ENCODE assay signal across 39 cellular contexts in the genomic region with DNA sequence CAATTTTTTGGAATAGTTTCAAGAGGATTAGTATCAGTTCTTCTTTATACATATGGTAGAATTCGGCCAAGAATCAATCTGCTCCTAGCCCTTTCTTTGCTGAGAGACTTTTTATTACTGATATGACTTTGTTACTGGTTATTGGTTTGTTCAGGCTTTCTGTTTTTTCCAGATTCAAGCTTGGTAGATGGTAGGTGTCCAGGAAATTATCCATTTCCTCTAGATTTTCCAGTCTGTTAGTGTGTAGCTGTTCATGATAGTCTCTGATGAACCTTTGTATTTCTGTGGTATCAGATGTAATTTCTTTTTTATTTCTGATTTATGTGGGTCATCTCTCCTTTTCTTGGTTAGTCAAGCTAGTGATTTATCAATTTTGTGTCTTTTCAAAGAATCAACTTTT.
"Had no signal": no experiment of that assay in that cellular context is flagged by ENCODE, and none has a peak within 500 bp of the region (broad histone marks: within the 10 kb centered on the region; RNA-seq: fewer than 3 reads in every experiment).

No MANE protein-coding gene starts in this region.

- H3K4me1 ChIP-seq: adrenal gland, ascending aorta, body of pancreas, breast epithelium had no signal

- H3K27me3 Mint-ChIP-seq: activated naive CD4-positive, alpha-beta T cell treated with anti-CD3 and anti-CD28 coated beads, Interleukin-2, amount 10 ng/mL, durations not matched to agents 7 days and 5 days; activated naive CD4-positive, alpha-beta T cell treated with anti-CD3 and anti-CD28 coated beads, Interleukin-2, amount 50 U/mL, for 24 hours; activated naive CD8-positive, alpha-beta T cell; activated naive CD8-positive, alpha-beta T cell treated with anti-CD3 and anti-CD28 coated beads for 36 hours; activated T-cell treated with anti-CD3 and anti-CD28 coated beads, Interleukin-2, amount 50 U/mL, for 24 hours; activated T-helper 17 cell treated with anti-CD3 and anti-CD28 coated beads, Interleukin-2, amount 50 U/mL, for 72 hours; brain; central memory CD8-positive, alpha-beta T cell had no signal

- H3K4me3 ChIP-seq: adrenal gland, ascending aorta, body of pancreas, breast epithelium, cardiac muscle cell had no signal

- H3K36me3 ChIP-seq: adrenal gland, ascending aorta, brain microvascular endothelial cell, breast epithelium, cardiac muscle cell had no signal

- H3K27me3 ChIP-seq: adrenal gland, ascending aorta, body of pancreas, brain microvascular endothelial cell, breast epithelium had no signal

- DNase-seq: activated effector memory CD4-positive, alpha-beta T cell treated with anti-CD3 and anti-CD28 coated beads, Interleukin-2, amount 50 U/mL, for 16 hours; activated effector memory CD4-positive, alpha-beta T cell treated with Interleukin-2 at 50 U/mL for 16 hours; activated gamma-delta T cell; activated gamma-delta T cell treated with Interleukin-2 at 50 U/mL for 16 hours; activated naive CD4-positive, alpha-beta T cell; activated naive CD4-positive, alpha-beta T cell treated with anti-CD3 and anti-CD28 coated beads for 36 hours; activated naive CD4-positive, alpha-beta T cell treated with anti-CD3 and anti-CD28 coated beads, Interleukin-2, amount 10 ng/mL, durations not matched to agents 7 days and 5 days; activated naive CD4-positive, alpha-beta T cell treated with anti-CD3 and anti-CD28 coated beads, Interleukin-2, amount 50 U/mL, for 16 hours; activated naive CD4-positive, alpha-beta T cell treated with Interleukin-2 at 50 U/mL for 16 hours; activated naive CD8-positive, alpha-beta T cell treated with anti-CD3 and anti-CD28 coated beads for 36 hours; activated naive CD8-positive, alpha-beta T cell treated with anti-CD3 and anti-CD28 coated beads, Interleukin-2, amount 10 ng/mL, durations not matched to agents 7 days and 5 days; activated naive CD8-positive, alpha-beta T cell treated with anti-CD3 and anti-CD28 coated beads, Interleukin-2, amount 50 U/mL, for 24 hours; activated T-cell treated with anti-CD3 and anti-CD28 coated beads for 4 hours; activated T-cell treated with anti-CD3 and anti-CD28 coated beads, Interleukin-2, amount 50 U/mL, for 1 hour; activated T-cell treated with anti-CD3 and anti-CD28 coated beads, Interleukin-2, amount 50 U/mL, for 24 hours; activated T-cell treated with anti-CD3 and anti-CD28 coated beads, Interleukin-2, amount 50 U/mL, for 4 hours; activated T-cell treated with anti-CD3 and anti-CD28 coated beads, Interleukin-2, amount 50 U/mL, for 48 hours; activated T-cell treated with anti-CD3 and anti-CD28 coated beads, Interleukin-2, amount 50 U/mL, for 72 hours; adrenal gland; amniotic stem cell; amygdala; anterior cingulate cortex; aorta; body of pancreas; brain microvascular endothelial cell; caudate nucleus; central memory CD4-positive, alpha-beta T cell; cerebellar nuclear complex had no signal

- H3K4me1 Mint-ChIP-seq: brain had no signal

- H3K27ac ChIP-seq: adrenal gland, ascending aorta, body of pancreas, brain microvascular endothelial cell, breast epithelium, cardiac muscle cell had no signal

- H3K27ac Mint-ChIP-seq: activated naive CD4-positive, alpha-beta T cell treated with anti-CD3 and anti-CD28 coated beads for 36 hours; activated naive CD4-positive, alpha-beta T cell treated with anti-CD3 and anti-CD28 coated beads, Interleukin-2, amount 10 ng/mL, durations not matched to agents 7 days and 5 days; activated naive CD4-positive, alpha-beta T cell treated with anti-CD3 and anti-CD28 coated beads, Interleukin-2, amount 50 U/mL, for 24 hours; activated naive CD4-positive, alpha-beta T cell treated with anti-CD3 and anti-CD28 coated beads, Interleukin-2, amount 50 U/mL, for 72 hours; activated naive CD8-positive, alpha-beta T cell; activated naive CD8-positive, alpha-beta T cell treated with anti-CD3 and anti-CD28 coated beads for 36 hours; activated naive CD8-positive, alpha-beta T cell treated with anti-CD3 and anti-CD28 coated beads, Interleukin-2, amount 10 ng/mL, durations not matched to agents 7 days and 5 days; activated naive CD8-positive, alpha-beta T cell treated with anti-CD3 and anti-CD28 coated beads, Interleukin-2, amount 50 U/mL, for 24 hours; activated T-cell treated with anti-CD3 and anti-CD28 coated beads, Interleukin-2, amount 50 U/mL, for 24 hours; activated T-cell treated with anti-CD3 and anti-CD28 coated beads, Interleukin-2, amount 50 U/mL, for 72 hours; activated T-helper 17 cell treated with anti-CD3 and anti-CD28 coated beads, Interleukin-2, amount 50 U/mL, for 72 hours; activated T-helper 2 cell treated with anti-CD3 and anti-CD28 coated beads, Interferon-gamma antibody, Interleukin-2, Interleukin-4, amounts not matched to agents 10 μg/mL and 5 μg/mL and 100 μg/mL, durations not matched to agents 14 hours and 24 hours and 36 hours; brain had no signal

- H3K9me3 ChIP-seq: adrenal gland, ascending aorta, body of pancreas, breast epithelium had no signal

- H3K4me3 Mint-ChIP-seq: activated naive CD4-positive, alpha-beta T cell treated with anti-CD3 and anti-CD28 coated beads for 36 hours; activated naive CD4-positive, alpha-beta T cell treated with anti-CD3 and anti-CD28 coated beads, Interleukin-2, amount 10 ng/mL, durations not matched to agents 7 days and 5 days; activated naive CD4-positive, alpha-beta T cell treated with anti-CD3 and anti-CD28 coated beads, Interleukin-2, amount 50 U/mL, for 24 hours; activated naive CD8-positive, alpha-beta T cell; activated naive CD8-positive, alpha-beta T cell treated with anti-CD3 and anti-CD28 coated beads for 36 hours; activated naive CD8-positive, alpha-beta T cell treated with anti-CD3 and anti-CD28 coated beads, Interleukin-2, amount 10 ng/mL, durations not matched to agents 7 days and 5 days; activated naive CD8-positive, alpha-beta T cell treated with anti-CD3 and anti-CD28 coated beads, Interleukin-2, amount 50 U/mL, for 24 hours; activated T-cell treated with anti-CD3 and anti-CD28 coated beads, Interleukin-2, amount 50 U/mL, for 24 hours; activated T-cell treated with anti-CD3 and anti-CD28 coated beads, Interleukin-2, amount 50 U/mL, for 4 hours; activated T-cell treated with anti-CD3 and anti-CD28 coated beads, Interleukin-2, amount 50 U/mL, for 72 hours; activated T-helper 1 cell treated with anti-CD3 and anti-CD28 coated beads, Interleukin-12 subunit alpha, Interleukin-12 subunit beta, Interleukin-2, Interleukin-4 antibody, amounts not matched to agents 30 ng/mL and 10 ng/mL and 1 ng/mL, durations not matched to agents 14 hours and 24 hours and 36 hours; activated T-helper 17 cell treated with anti-CD3 and anti-CD28 coated beads, Interleukin-2, amount 50 U/mL, for 72 hours; brain; central memory CD8-positive, alpha-beta T cell had no signal
